In the genomic region with DNA sequence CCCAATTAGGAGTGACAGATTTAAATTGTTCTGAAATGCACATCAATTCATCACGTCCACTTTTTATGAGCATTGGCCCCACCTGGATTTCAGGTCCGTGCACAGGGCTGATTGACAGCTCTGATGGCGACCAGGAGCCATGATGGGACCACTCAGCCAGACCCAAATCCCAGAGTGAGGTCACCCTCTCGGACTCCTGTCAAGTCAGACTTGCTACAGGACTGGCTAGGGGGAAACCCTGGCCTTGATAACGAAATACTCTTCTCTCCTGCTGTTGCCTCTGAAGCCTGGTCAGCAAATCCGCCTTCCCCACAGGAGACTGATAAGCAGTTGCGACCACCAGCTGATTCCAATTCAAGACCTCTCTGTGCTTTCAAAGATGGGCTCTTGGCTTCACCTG, we compare ENCODE assay signal across 16 cellular contexts.
DNase-seq lines count a peak whose midpoint lies in the region; ATAC-seq, FAIRE-seq and TF ChIP-seq lines count a peak whose summit lies in the region.
"Had no signal": no experiment of that assay in that cellular context is flagged by ENCODE, and none has a peak within 500 bp of the region (broad histone marks: within the 10 kb centered on the region; RNA-seq: fewer than 3 reads in every experiment).

No MANE protein-coding gene starts in this region.

- no peak overlapping the region for H3K9ac ChIP-seq in K562 (ENCODE audit: insufficient read depth in 1 of 2, low read depth in 2 of 2, low read length in 2 of 2)

- in situ Hi-C loops in K562 (cut with MboI), result no loop called here

- POLR2A ChIA-PET in K562 (lab: Yijun Ruan, JAX), result interaction anchor here (1.3 kb wide), 1 partner anchor 8 kb away, joined by 3 read pairs; no protein-coding TSS in a partner anchor

- no peaks in the 10 kb centered on the region for H3K36me3 ChIP-seq in K562 (ENCODE audit: control insufficient read depth, insufficient read depth, low read length)
- no peaks in the 10 kb centered on the region for H3K36me3 ChIP-seq in testis (ENCODE audit: low read depth, missing control alignments)

- H3K4me1 ChIP-seq in K562 (replicated peaks in 1 of 2; ENCODE audit: control insufficient read depth in 2 of 2, insufficient read depth in 2 of 2, low read length in 2 of 2) (peaks cover 0 to 8% of the 10 kb centered on the region in 2 experiments; a peak in 2 of 5 replicates), testis (no peaks in the 10 kb centered on the region)

- TF ChIP-seq POLR2A in K562 (conservative IDR thresholded peaks at IDR 0.05) (no peak), testis (IDR thresholded peaks at IDR 0.05) (no peak)

- peak; percentile 53 for DNase-seq in activated effector memory CD4-positive, alpha-beta T cell treated with anti-CD3 and anti-CD28 coated beads, Interleukin-2, amount 50 U/mL, for 16 hours
- DNase-seq in activated effector memory CD4-positive, alpha-beta T cell treated with Interleukin-2 at 50 U/mL for 16 hours, result no peak
- DNase-seq in K562 (ENCODE audit: extremely low read depth in 1 of 4, low spot score in 3 of 4) (no peak), left lobe of liver (ENCODE audit: low spot score) (peak; percentile 18), testis (peak; percentile 6), NCI-H1092 treated with DMSO at 0.1 percent for 48 hours (lab: John Stamatoyannopoulos, UW) (no peak)
- no peak for DNase-seq in effector CD4-positive, alpha-beta T cell
- DNase-seq: COR-L47, GF-D8, KBM-7, NCI-H146, NCI-H2081, NCI-H510A treated with DMSO at 0.1 percent for 48 hours had no signal

- peaks cover 8% of the 10 kb centered on the region for H3K9me3 ChIP-seq in K562 (replicated peaks; ENCODE audit: control insufficient read depth, insufficient read depth, low read depth, low read length)
- H3K9me3 ChIP-seq in testis, result no peaks in the 10 kb centered on the region

- intact Hi-C loops in K562 (cut with micrococcal nuclease), result no loop called here
- intact Hi-C loops in testis (cut with DNase I; ENCODE audit: low total_unique reads), result no loop called here

- no peak for TF ChIP-seq CTCF in K562 (IDR thresholded peaks at IDR 0.05 in 2 of 3, conservative IDR thresholded peaks at IDR 0.05 in 1 of 3; ENCODE audit: insufficient read depth in 2 of 3, low read depth in 1 of 3, low read length in 3 of 3)
- TF ChIP-seq CTCF in testis (IDR thresholded peaks at IDR 0.05), result no peak

- H2AFZ ChIP-seq in K562 (ENCODE audit: low read depth, low read length), result no peak overlapping the region
- H2AFZ ChIP-seq: GM23338 had no signal

- no peak for FAIRE-seq in K562 (lab: Jason Lieb, UNC)
- FAIRE-seq: GM12892 had no signal

- H3K4me2 ChIP-seq in K562 (ENCODE audit: insufficient read depth, low read length), result no peak overlapping the region
- H3K4me2 ChIP-seq: GM23338 had no signal

- no TSS peak for BruUV-seq in K562 (replicated peaks; lab: Mats Ljungman, UMichigan)

- TF ChIP-seq EP300 in K562 (IDR thresholded peaks at IDR 0.05; ENCODE audit: low read length), result no peak

- H3K27me3 ChIP-seq in K562 (ENCODE audit: control insufficient read depth in 2 of 2, insufficient read depth in 2 of 2, low read length in 2 of 2) (no peaks in the 10 kb centered on the region), testis (no peaks in the 10 kb centered on the region)

- TF ChIP-seq RAD21 in K562 (CRISPR knock-in tag; conservative IDR thresholded peaks at IDR 0.05 in 1 of 2, IDR thresholded peaks at IDR 0.05 in 1 of 2), result no peak

- H3K9me1 ChIP-seq in K562 (ENCODE audit: control insufficient read depth, insufficient read depth, low read length), result no peaks in the 10 kb centered on the region

- no peaks in the 10 kb centered on the region for H4K20me1 ChIP-seq in K562 (replicated peaks; ENCODE audit: control insufficient read depth, insufficient read depth, low read length)

- CTCF ChIA-PET in K562 (lab: Yijun Ruan, JAX; ENCODE audit: low intra/inter-chr PET ratio), result no interaction called here

- H3K4me3 ChIP-seq in K562, result no peak overlapping the region
- no peak overlapping the region for H3K4me3 ChIP-seq in testis
- H3K4me3 ChIP-seq: GM23338 had no signal

- no peak for ATAC-seq in K562
- ATAC-seq in left lobe of liver, result no peak
- ATAC-seq: GM23338, HCT116 had no signal

- H3K27ac ChIP-seq in K562 (ENCODE audit: extremely low read depth, low read depth, low read length) (no peak overlapping the region), testis (no peak overlapping the region)

- WGBS in K562 (ENCODE audit: insufficient coverage, low coverage, missing lambda C conversion rate), result 46% methylated on average over 7 of the region's 7 CpGs
- WGBS in testis, 2 donors, result 79 to 90% methylated on average over 6 to 7 of the region's 7 CpGs

- H3K79me2 ChIP-seq in K562 (ENCODE audit: control insufficient read depth, insufficient read depth, low read length), result no peaks in the 10 kb centered on the region

TF ChIP-seq in K562, 482 proteins besides CTCF, POLR2A, EP300 and RAD21:
- TF ChIP-seq, protein P1, sequence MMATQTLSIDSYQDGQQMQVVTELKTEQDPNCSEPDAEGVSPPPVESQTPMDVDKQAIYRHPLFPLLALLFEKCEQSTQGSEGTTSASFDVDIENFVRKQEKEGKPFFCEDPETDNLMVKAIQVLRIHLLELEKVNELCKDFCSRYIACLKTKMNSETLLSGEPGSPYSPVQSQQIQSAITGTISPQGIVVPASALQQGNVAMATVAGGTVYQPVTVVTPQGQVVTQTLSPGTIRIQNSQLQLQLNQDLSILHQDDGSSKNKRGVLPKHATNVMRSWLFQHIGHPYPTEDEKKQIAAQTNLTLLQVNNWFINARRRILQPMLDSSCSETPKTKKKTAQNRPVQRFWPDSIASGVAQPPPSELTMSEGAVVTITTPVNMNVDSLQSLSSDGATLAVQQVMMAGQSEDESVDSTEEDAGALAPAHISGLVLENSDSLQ (IDR thresholded peaks at IDR 0.05), result peak; percentile 61; the same call in 1 of the 2 replicates
- TF ChIP-seq ZNF785 (CRISPR knock-in tag; IDR thresholded peaks at IDR 0.05), result no peak

Comparison
In these comparisons a context has a peak if more than half of its experiments do, and no peak if none do; other contexts are left out.
1. DNase-seq: peak in activated effector memory CD4-positive, alpha-beta T cell treated with anti-CD3 and anti-CD28 coated beads, Interleukin-2, amount 50 U/mL, for 16 hours (single experiment), left lobe of liver (single experiment) and testis (single experiment); none in activated effector memory CD4-positive, alpha-beta T cell treated with Interleukin-2 at 50 U/mL for 16 hours (single experiment), K562 (0 of 4), effector CD4-positive, alpha-beta T cell (single experiment) and NCI-H1092 treated with DMSO at 0.1 percent for 48 hours (single experiment).